In genomic region chr3:185401319-185401955, GRCh38 we compare ENCODE assay signal across 20 cellular contexts. TPM values are rescaled to one million over a fixed set of nuclear protein-coding genes. Genes with fewer than 3 reads are reported as not detected.
DNase-seq lines count a peak whose midpoint lies in the region; ATAC-seq, FAIRE-seq and TF ChIP-seq lines count a peak whose summit lies in the region.
"Had no signal": no experiment of that assay in that cellular context is flagged by ENCODE, and none has a peak within 500 bp of the region (broad histone marks: within the 10 kb centered on the region; RNA-seq: fewer than 3 reads in every experiment).

No MANE protein-coding gene starts in this region.

- H3K27ac ChIP-seq in gastrocnemius medialis, result no peak overlapping the region

- in situ Hi-C loops in gastrocnemius medialis (cut with MboI; ENCODE audit: low sequenced_read_pairs in 4 of 4), result no loop called here

- no peaks in the 10 kb centered on the region for H3K27me3 Mint-ChIP-seq in stimulated activated memory B cell treated with anti-CD40 and anti-IgM and Interleukin-4, amounts not matched to agents 10 μg/mL and 1 μg/mL and 100 μg/mL, for 72 hours
- H3K27me3 Mint-ChIP-seq: central memory CD8-positive, alpha-beta T cell had no signal

- TF ChIP-seq CTCF in gastrocnemius medialis (IDR thresholded peaks at IDR 0.05 in 4 of 5, conservative IDR thresholded peaks at IDR 0.05 in 1 of 5), result no peak

- TF ChIP-seq POLR2A in gastrocnemius medialis (IDR thresholded peaks at IDR 0.05), result no peak

- H3K4me3 Mint-ChIP-seq in stimulated activated memory B cell treated with anti-CD40 and anti-IgM and Interleukin-4, amounts not matched to agents 10 μg/mL and 1 μg/mL and 100 μg/mL, for 72 hours, result no peak overlapping the region
- H3K4me3 Mint-ChIP-seq: central memory CD8-positive, alpha-beta T cell had no signal

- H3K9me3 Mint-ChIP-seq in stimulated activated memory B cell treated with anti-CD40 and anti-IgM and Interleukin-4, amounts not matched to agents 10 μg/mL and 1 μg/mL and 100 μg/mL, for 72 hours, result no peaks in the 10 kb centered on the region
- H3K9me3 Mint-ChIP-seq: central memory CD8-positive, alpha-beta T cell had no signal

- H3K36me3 ChIP-seq in gastrocnemius medialis, result no peaks in the 10 kb centered on the region
- H3K36me3 ChIP-seq: pancreas had no signal

- no peak for ATAC-seq in stimulated activated memory B cell treated with anti-CD40 and anti-IgM and Interleukin-4, amounts not matched to agents 10 μg/mL and 1 μg/mL and 100 μg/mL, for 72 hours
- ATAC-seq in gastrocnemius medialis, result no peak
- ATAC-seq: left cardiac atrium, pancreas, Right ventricle myocardium inferior had no signal

- DNase-seq in ELR (ENCODE audit: low read depth) (peak; percentile 24), NCI-H2081 treated with DMSO at 0.1 percent for 48 hours (lab: John Stamatoyannopoulos, UW) (peak; percentile 100), SK-N-DZ (ENCODE audit: low spot score) (peak; percentile 75), iris pigment epithelial cell (ENCODE audit: low read depth) (peak; percentile 28), gastrocnemius medialis (no peak), frontal cortex (ENCODE audit: low spot score in 2 of 2) (no peak)
- DNase-seq in stimulated activated CD4-positive, alpha-beta T cell treated with anti-CD3 and anti-CD28 coated beads, Interleukin-4, amount 100 ng/mL, for 1 hour, result no peak
- DNase-seq: activated CD4-positive, alpha-beta T cell treated with anti-CD3 and anti-CD28 coated beads, Interleukin-2, amount 50 U/mL, for 1 hour; activated T-cell treated with anti-CD3 and anti-CD28 coated beads, Interleukin-2, amount 50 U/mL, for 1 hour; AML-193; left cardiac atrium; NK-92 treated with Interleukin-12 subunit alpha and Interleukin-12 subunit beta, amount 100 ng/mL, for 24 hours; pancreas; small intestine; stimulated activated naive CD4-positive, alpha-beta T cell treated with Interleukin-2 at 50 U/mL for 16 hours had no signal

- H3K4me1 ChIP-seq in gastrocnemius medialis, result peaks cover 12 to 25% of the 10 kb centered on the region in 2 donors

- H3K36me3 Mint-ChIP-seq in stimulated activated memory B cell treated with anti-CD40 and anti-IgM and Interleukin-4, amounts not matched to agents 10 μg/mL and 1 μg/mL and 100 μg/mL, for 72 hours, result no peaks in the 10 kb centered on the region

- H3K4me3 ChIP-seq in gastrocnemius medialis, result no peak overlapping the region
- H3K4me3 ChIP-seq: pancreas had no signal

- no peak for FAIRE-seq in frontal cortex (lab: Jason Lieb, UNC)
- FAIRE-seq: endometrium, H54, pancreas, small intestine had no signal

- H3K4me1 Mint-ChIP-seq in stimulated activated memory B cell treated with anti-CD40 and anti-IgM and Interleukin-4, amounts not matched to agents 10 μg/mL and 1 μg/mL and 100 μg/mL, for 72 hours, result no peaks in the 10 kb centered on the region
- H3K4me1 Mint-ChIP-seq: central memory CD8-positive, alpha-beta T cell had no signal

- intact Hi-C loops in gastrocnemius medialis (cut with DNase I; ENCODE audit: low total_unique reads), result no loop called here

- H3K27me3 ChIP-seq in gastrocnemius medialis, result no peaks in the 10 kb centered on the region
- H3K27me3 ChIP-seq: pancreas had no signal

- no peak overlapping the region for H3K27ac Mint-ChIP-seq in stimulated activated memory B cell treated with anti-CD40 and anti-IgM and Interleukin-4, amounts not matched to agents 10 μg/mL and 1 μg/mL and 100 μg/mL, for 72 hours

- H3K9me3 ChIP-seq in gastrocnemius medialis, result no peaks in the 10 kb centered on the region
- H3K9me3 ChIP-seq: pancreas had no signal

RNA-seq across cellular contexts. Expression of gene MAP3K13, which starts 38.5 kb away (rescaled TPM):
- polyA plus RNA-seq in SK-N-DZ (2014; cell fraction: cytosol; rRNA removed), result 34.4 and 39.0 TPM in 2 replicates
- polyA plus RNA-seq in SK-N-DZ (2014; cell fraction: nucleus; rRNA removed), result 6.9 and 10.4 TPM in 2 replicates
- total RNA-seq in gastrocnemius medialis, result 1 to 10 TPM; 1.6 to 6.5 (median 4.6) TPM
- 45.7 TPM for total RNA-seq in frontal cortex

Comparison
In these comparisons a context has a peak if more than half of its experiments do, and no peak if none do; other contexts are left out.
1. DNase-seq: peak in ELR (single experiment), NCI-H2081 treated with DMSO at 0.1 percent for 48 hours (single experiment), SK-N-DZ (single experiment) and iris pigment epithelial cell (single experiment); none in stimulated activated CD4-positive, alpha-beta T cell treated with anti-CD3 and anti-CD28 coated beads, Interleukin-4, amount 100 ng/mL, for 1 hour (single experiment), gastrocnemius medialis (0 of 2) and frontal cortex (0 of 2).